21 cellular contexts compared by ENCODE assay signal in the genomic region with DNA sequence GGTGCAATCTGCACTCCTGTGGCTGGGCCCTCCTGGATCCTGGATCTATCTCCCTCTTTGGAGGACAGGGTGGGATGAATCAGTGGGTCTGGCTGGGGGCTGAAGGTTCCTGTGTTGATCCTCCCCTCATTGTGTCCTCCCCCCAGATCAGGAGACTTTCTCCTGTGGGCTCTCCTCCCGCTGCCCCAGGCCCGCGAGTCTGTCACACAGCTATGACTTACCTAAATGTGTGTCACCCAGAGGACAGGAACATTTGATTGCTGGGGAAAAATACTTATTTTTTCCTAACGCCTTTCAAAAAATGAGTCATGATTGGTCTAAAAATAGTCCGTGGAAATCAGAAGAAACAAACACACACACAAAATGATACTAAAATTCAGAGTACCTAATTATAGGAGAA.
"Had no signal": no experiment of that assay in that cellular context is flagged by ENCODE, and none has a peak within 500 bp of the region (broad histone marks: within the 10 kb centered on the region; RNA-seq: fewer than 3 reads in every experiment).

No MANE protein-coding gene starts in this region.

- H3K9me3 ChIP-seq: esophagus squamous epithelium, psoas muscle, right lobe of liver, spleen, testis, upper lobe of right lung, vagina had no signal

- H3K27ac Mint-ChIP-seq: naive thymus-derived CD4-positive, alpha-beta T cell; nephron progenitor cell; stimulated activated effector memory CD8-positive, alpha-beta T cell treated with anti-CD3 and anti-CD28 coated beads, Interleukin-12 subunit alpha, Interleukin-12 subunit beta, amount 100 ng/mL, for 72 hours; stimulated activated naive CD8-positive, alpha-beta T cell treated with anti-CD3 and anti-CD28 coated beads, Interleukin-15, Interleukin-2, amounts not matched to agents 100 ng/mL and 50 ng/mL, for 24 hours had no signal

- H2AFZ ChIP-seq: parathyroid adenoma had no signal

- H3K9ac ChIP-seq: parathyroid adenoma had no signal

- H3K36me3 ChIP-seq: esophagus squamous epithelium, gastroesophageal sphincter, right lobe of liver, spleen, tibial nerve, upper lobe of right lung, vagina had no signal

- H3K4me3 ChIP-seq: esophagus squamous epithelium, gastroesophageal sphincter, psoas muscle, right lobe of liver, spleen, testis, tibial nerve, upper lobe of right lung, vagina had no signal

- H3K27ac ChIP-seq: esophagus squamous epithelium, gastroesophageal sphincter, parathyroid adenoma, psoas muscle, right lobe of liver, spleen, testis, upper lobe of right lung, vagina had no signal

- H3K36me3 Mint-ChIP-seq: naive thymus-derived CD4-positive, alpha-beta T cell; stimulated activated effector memory CD8-positive, alpha-beta T cell treated with anti-CD3 and anti-CD28 coated beads, Interleukin-12 subunit alpha, Interleukin-12 subunit beta, amount 100 ng/mL, for 72 hours had no signal

- H3K9me3 Mint-ChIP-seq: stimulated activated effector memory CD8-positive, alpha-beta T cell treated with anti-CD3 and anti-CD28 coated beads, Interleukin-12 subunit alpha, Interleukin-12 subunit beta, amount 100 ng/mL, for 72 hours; stimulated activated naive CD8-positive, alpha-beta T cell treated with anti-CD3 and anti-CD28 coated beads, Interleukin-15, Interleukin-2, amounts not matched to agents 100 ng/mL and 50 ng/mL, for 24 hours had no signal

- ATAC-seq: gastroesophageal sphincter; left lobe of liver; naive thymus-derived CD4-positive, alpha-beta T cell; psoas muscle; right lobe of liver; stimulated activated effector memory CD8-positive, alpha-beta T cell treated with anti-CD3 and anti-CD28 coated beads, Interleukin-12 subunit alpha, Interleukin-12 subunit beta, amount 100 ng/mL, for 72 hours; upper lobe of right lung had no signal

- H3K27me3 ChIP-seq: right lobe of liver, testis, tibial nerve, upper lobe of right lung, vagina had no signal

- H3K4me1 Mint-ChIP-seq: naive thymus-derived CD4-positive, alpha-beta T cell; stimulated activated effector memory CD8-positive, alpha-beta T cell treated with anti-CD3 and anti-CD28 coated beads, Interleukin-12 subunit alpha, Interleukin-12 subunit beta, amount 100 ng/mL, for 72 hours had no signal

- H3K4me1 ChIP-seq: parathyroid adenoma, psoas muscle, right lobe of liver, upper lobe of right lung, vagina had no signal

- DNase-seq: dermis blood vessel endothelial cell; esophagus squamous epithelium; foreskin fibroblast; islet precursor cell; mammary epithelial cell; naive thymus-derived CD4-positive, alpha-beta T cell; nephron progenitor cell; psoas muscle; retina; right lobe of liver; spleen; stimulated activated CD8-positive, alpha-beta memory T cell treated with anti-CD3 and anti-CD28 coated beads, Interleukin-4, amount 100 ng/mL, for 48 hours; testis; upper lobe of right lung had no signal

- H3K4me3 Mint-ChIP-seq: naive thymus-derived CD4-positive, alpha-beta T cell; nephron progenitor cell; stimulated activated effector memory CD8-positive, alpha-beta T cell treated with anti-CD3 and anti-CD28 coated beads, Interleukin-12 subunit alpha, Interleukin-12 subunit beta, amount 100 ng/mL, for 72 hours; stimulated activated naive CD8-positive, alpha-beta T cell treated with anti-CD3 and anti-CD28 coated beads, Interleukin-15, Interleukin-2, amounts not matched to agents 100 ng/mL and 50 ng/mL, for 24 hours had no signal

- H3K79me2 ChIP-seq: parathyroid adenoma had no signal
